18 cellular contexts compared by ENCODE assay signal in genomic region chr2:5242751-5243150, GRCh38.
DNase-seq lines count a peak whose midpoint lies in the region; TF ChIP-seq lines count a peak whose summit lies in the region.
"Had no signal": no experiment of that assay in that cellular context is flagged by ENCODE, and none has a peak within 500 bp of the region (broad histone marks: within the 10 kb centered on the region; RNA-seq: fewer than 3 reads in every experiment).

No MANE protein-coding gene starts in this region.

- peaks cover 6% of the 10 kb centered on the region; the same call in 1 of the 2 replicates for H3K4me1 ChIP-seq in OCI-LY3 (ENCODE audit: low read length)
- H3K4me1 ChIP-seq: A549 had no signal

- H3K9me2 ChIP-seq in neural cell (ENCODE audit: insufficient read depth, low read length) = no peaks in the 10 kb centered on the region

- TF ChIP-seq EP300 in neural cell (conservative IDR thresholded peaks at IDR 0.05; ENCODE audit: poor library complexity, severe bottlenecking) = peak; percentile 33

- no peak overlapping the region for H2AFZ ChIP-seq in OCI-LY3 (ENCODE audit: low read depth, low read length)
- H2AFZ ChIP-seq in neural cell (ENCODE audit: low read depth, low read length) = no peak overlapping the region

- H3K4me3 ChIP-seq in OCI-LY3 (ENCODE audit: low read length) (no peak overlapping the region), neural cell (ENCODE audit: low read length) (no peak overlapping the region)
- H3K4me3 ChIP-seq: A549, GM12878 had no signal

- intact Hi-C loops in cardiac septum (cut with DNase I) = no loop called here

- H3K9ac ChIP-seq in OCI-LY3 (ENCODE audit: low read length) (no peak overlapping the region), neural cell (ENCODE audit: low read length) (no peak overlapping the region)

- H3K9me3 ChIP-seq in OCI-LY3 (ENCODE audit: insufficient read depth, low read length) (no peaks in the 10 kb centered on the region), neural cell (ENCODE audit: low read length) (no peaks in the 10 kb centered on the region)
- H3K9me3 ChIP-seq: A549 had no signal

- no peak overlapping the region for H3K27ac ChIP-seq in OCI-LY3 (ENCODE audit: low read length)
- no peak overlapping the region for H3K27ac ChIP-seq in neural cell (ENCODE audit: low read length)
- H3K27ac ChIP-seq in caudate nucleus (ENCODE audit: low read depth, low read length) = no peak overlapping the region
- H3K27ac ChIP-seq: 22Rv1, A549, C4-2B had no signal

- DNase-seq in DMS53 (lab: John Stamatoyannopoulos, UW) (peak; percentile 9), DMS53 treated with DMSO at 0.1 percent for 48 hours (lab: John Stamatoyannopoulos, UW; ENCODE audit: unreplicated experiment) (no peak), cardiac septum (ENCODE audit: low spot score) (no peak), caudate nucleus (lab: John Stamatoyannopoulos, UW) (no peak)
- DNase-seq in stimulated activated naive CD4-positive, alpha-beta T cell treated with Interleukin-2 at 50 U/mL for 16 hours (lab: John Stamatoyannopoulos, UW) = no peak
- DNase-seq: AML-193; CD4-positive, alpha-beta T cell; DMS153; DND-41; EL; GOT3; H9 had no signal

- H3K4me2 ChIP-seq in OCI-LY3 (ENCODE audit: low read length) (peak overlapping the region; percentile 57; the same call in 1 of the 2 replicates), neural cell (ENCODE audit: low read length) (no peak overlapping the region)
- H3K4me2 ChIP-seq: A549 had no signal

- no peak for TF ChIP-seq RAD21 in neural cell (conservative IDR thresholded peaks at IDR 0.05)

- H3K79me2 ChIP-seq in OCI-LY3 (ENCODE audit: low read length) (no peaks in the 10 kb centered on the region), neural cell (replicated peaks; ENCODE audit: insufficient read depth, low read length) (no peaks in the 10 kb centered on the region)

- no peak for TF ChIP-seq CTCF in OCI-LY3 (IDR thresholded peaks at IDR 0.05; ENCODE audit: low read depth, low read length)
- no peak for TF ChIP-seq CTCF in neural cell (IDR thresholded peaks at IDR 0.05; ENCODE audit: poor library complexity, severe bottlenecking)

- no peaks in the 10 kb centered on the region for H4K20me1 ChIP-seq in OCI-LY3 (ENCODE audit: insufficient read depth, low read length)
- H4K20me1 ChIP-seq in neural cell (ENCODE audit: insufficient read depth) = no peaks in the 10 kb centered on the region

- no peaks in the 10 kb centered on the region for H3K36me3 ChIP-seq in OCI-LY3 (replicated peaks; ENCODE audit: low read depth, low read length)
- no peaks in the 10 kb centered on the region for H3K36me3 ChIP-seq in neural cell (ENCODE audit: insufficient read depth, low read length)

- H3K27me3 ChIP-seq in OCI-LY3 (ENCODE audit: low read depth, low read length) (no peaks in the 10 kb centered on the region), neural cell (ENCODE audit: insufficient read depth, low read depth, low read length) (no peaks in the 10 kb centered on the region)

- no peaks in the 10 kb centered on the region for H3F3A ChIP-seq in neural cell (ENCODE audit: insufficient read depth, low read length, poor library complexity, severe bottlenecking)

TF ChIP-seq in neural cell, 6 proteins besides CTCF, POLR2A, EP300 and RAD21:
- TF ChIP-seq REST (IDR thresholded peaks at IDR 0.05; ENCODE audit: borderline replicate concordance) (peak; percentile 96), SMC3 (conservative IDR thresholded peaks at IDR 0.05; ENCODE audit: poor library complexity) (no peak), POLR2AphosphoS5 (IDR thresholded peaks at IDR 0.05) (peak; percentile 39)
TF ChIP-seq in neural cell: peak in this region for 2.
